1 cellular context compared by ENCODE assay signal in genomic region chr19:29326849-29327840, GRCh38.
TF ChIP-seq lines count a peak whose summit lies in the region.

No MANE protein-coding gene starts in this region.

TF ChIP-seq in GM23338, 12 proteins besides CTCF, POLR2A, EP300 and RAD21 (continued from another document):
- TF ChIP-seq ZNF462 (CRISPR knock-in tag; IDR thresholded peaks at IDR 0.05): no peak
